In genomic region chr7:42338231-42339222, GRCh38 we compare ENCODE assay signal across 18 cellular contexts.
DNase-seq lines count a peak whose midpoint lies in the region; ATAC-seq and TF ChIP-seq lines count a peak whose summit lies in the region.
"Had no signal": no experiment of that assay in that cellular context is flagged by ENCODE, and none has a peak within 500 bp of the region (broad histone marks: within the 10 kb centered on the region; RNA-seq: fewer than 3 reads in every experiment).

No MANE protein-coding gene starts in this region.

- H3K9me3 Mint-ChIP-seq in endothelial cell (ENCODE audit: unreplicated experiment) (no peaks in the 10 kb centered on the region), nephron (peaks cover 4% of the 10 kb centered on the region)
- H3K9me3 Mint-ChIP-seq in activated T-helper 2 cell treated with anti-CD3 and anti-CD28 coated beads, Interferon-gamma antibody, Interleukin-2, Interleukin-4, amounts not matched to agents 10 μg/mL and 5 μg/mL and 100 μg/mL, durations not matched to agents 14 hours and 24 hours and 36 hours = no peaks in the 10 kb centered on the region
- H3K9me3 Mint-ChIP-seq: T-helper 1 cell treated with Interleukin-12 subunit alpha and Interleukin-12 subunit beta and Interleukin-4 antibody, amounts not matched to agents 30 μg/mL and 1 μg/mL, for 36 hours had no signal

- no peaks in the 10 kb centered on the region for H3K79me2 ChIP-seq in ACC112 (ENCODE audit: control insufficient read depth, insufficient read depth, low read length, unreplicated experiment)

- in situ Hi-C loops in KBM-7 (cut with MboI; ENCODE audit: low pct_unique_long_range_greater_than_20kb, low sequenced_read_pairs) = no loop called here

- no peaks in the 10 kb centered on the region for H3K27me3 Mint-ChIP-seq in endothelial cell (ENCODE audit: unreplicated experiment)
- H3K27me3 Mint-ChIP-seq in nephron (ENCODE audit: low read depth) = peaks cover 5% of the 10 kb centered on the region
- no peaks in the 10 kb centered on the region for H3K27me3 Mint-ChIP-seq in activated T-helper 2 cell treated with anti-CD3 and anti-CD28 coated beads, Interferon-gamma antibody, Interleukin-2, Interleukin-4, amounts not matched to agents 10 μg/mL and 5 μg/mL and 100 μg/mL, durations not matched to agents 14 hours and 24 hours and 36 hours (ENCODE audit: low read depth)

- intact Hi-C loops in right lobe of liver (cut with DNase I) = no loop called here
- intact Hi-C loops in activated T-helper 2 cell treated with anti-CD3 and anti-CD28 coated beads, Interferon-gamma antibody, Interleukin-2, Interleukin-4, amounts not matched to agents 10 μg/mL and 5 μg/mL and 100 μg/mL, durations not matched to agents 14 hours and 24 hours and 36 hours (cut with micrococcal nuclease) = no loop called here

- H3K36me3 Mint-ChIP-seq in endothelial cell (ENCODE audit: low read depth, unreplicated experiment) (no peaks in the 10 kb centered on the region), nephron (ENCODE audit: low read depth) (no peaks in the 10 kb centered on the region)
- H3K36me3 Mint-ChIP-seq in activated T-helper 2 cell treated with anti-CD3 and anti-CD28 coated beads, Interferon-gamma antibody, Interleukin-2, Interleukin-4, amounts not matched to agents 10 μg/mL and 5 μg/mL and 100 μg/mL, durations not matched to agents 14 hours and 24 hours and 36 hours (ENCODE audit: low read depth) = no peaks in the 10 kb centered on the region
- H3K36me3 Mint-ChIP-seq: naive B cell had no signal

- ATAC-seq in right lobe of liver = no peak

- peak overlapping the region; percentile 78 for H2AFZ ChIP-seq in ACC112 (ENCODE audit: low read length, unreplicated experiment)

- no peak for TF ChIP-seq CTCF in HFF-Myc (IDR thresholded peaks at IDR 0.05; ENCODE audit: low read depth, low read length, missing control alignments)
- no peak for TF ChIP-seq CTCF in endothelial cell (IDR thresholded peaks at IDR 0.05; ENCODE audit: unreplicated experiment)
- TF ChIP-seq CTCF in nephron (IDR thresholded peaks at IDR 0.05; ENCODE audit: unreplicated experiment in 3 of 3) = no peak
- no peak for TF ChIP-seq CTCF in right lobe of liver (IDR thresholded peaks at IDR 0.05)

- peak overlapping the region; percentile 44 for H3K27ac ChIP-seq in ACC112 (ENCODE audit: low read depth, low read length)
- H3K27ac ChIP-seq in right lobe of liver = no peak overlapping the region
- H3K27ac ChIP-seq in substantia nigra (ENCODE audit: low read depth, low read length, poor library complexity, severe bottlenecking) = no peak overlapping the region

- no peaks in the 10 kb centered on the region; the same call in 1 of the 2 replicates for H3K36me3 ChIP-seq in ACC112 (ENCODE audit: insufficient read depth, low read length)
- no peaks in the 10 kb centered on the region for H3K36me3 ChIP-seq in right lobe of liver
- H3K36me3 ChIP-seq: Peyer's patch had no signal

- DNase-seq in HFF-Myc (ENCODE audit: extremely low read depth, low read depth) (peak; percentile 82), endothelial cell (ENCODE audit: low spot score) (no peak), right lobe of liver (no peak), substantia nigra (lab: John Stamatoyannopoulos, UW) (no peak), KBM-7 (no peak)
- DNase-seq in activated T-helper 2 cell treated with anti-CD3 and anti-CD28 coated beads, Interferon-gamma antibody, Interleukin-2, Interleukin-4, amounts not matched to agents 10 μg/mL and 5 μg/mL and 100 μg/mL, durations not matched to agents 14 hours and 24 hours and 36 hours (ENCODE audit: low spot score) = no peak
- DNase-seq: activated CD4-positive, alpha-beta T cell treated with anti-CD3 and anti-CD28 coated beads for 48 hours; aorta; Calu3; kidney; naive B cell; NCI-H1048; NCI-H226; Peyer's patch; small intestine had no signal

- H3K4me3 Mint-ChIP-seq in endothelial cell (ENCODE audit: unreplicated experiment) (no peak overlapping the region), nephron (no peak overlapping the region)
- no peak overlapping the region for H3K4me3 Mint-ChIP-seq in activated T-helper 2 cell treated with anti-CD3 and anti-CD28 coated beads, Interferon-gamma antibody, Interleukin-2, Interleukin-4, amounts not matched to agents 10 μg/mL and 5 μg/mL and 100 μg/mL, durations not matched to agents 14 hours and 24 hours and 36 hours (ENCODE audit: low read depth)
- H3K4me3 Mint-ChIP-seq: naive B cell; T-helper 1 cell treated with Interleukin-12 subunit alpha and Interleukin-12 subunit beta and Interleukin-4 antibody, amounts not matched to agents 30 μg/mL and 1 μg/mL, for 36 hours had no signal

- H3K27ac Mint-ChIP-seq in endothelial cell (ENCODE audit: unreplicated experiment) = peak overlapping the region; percentile 83
- H3K27ac Mint-ChIP-seq in nephron = peak overlapping the region; percentile 59 to 90 (median 73)
- no peak overlapping the region for H3K27ac Mint-ChIP-seq in activated T-helper 2 cell treated with anti-CD3 and anti-CD28 coated beads, Interferon-gamma antibody, Interleukin-2, Interleukin-4, amounts not matched to agents 10 μg/mL and 5 μg/mL and 100 μg/mL, durations not matched to agents 14 hours and 24 hours and 36 hours
- H3K27ac Mint-ChIP-seq: naive B cell; T-helper 1 cell treated with Interleukin-12 subunit alpha and Interleukin-12 subunit beta and Interleukin-4 antibody, amounts not matched to agents 30 μg/mL and 1 μg/mL, for 36 hours had no signal

- H3K27me3 ChIP-seq in ACC112 (ENCODE audit: insufficient read depth, low read length) = no peaks in the 10 kb centered on the region
- H3K27me3 ChIP-seq in right lobe of liver = no peaks in the 10 kb centered on the region
- H3K27me3 ChIP-seq: Peyer's patch had no signal

- H3K4me1 ChIP-seq in ACC112 (ENCODE audit: control insufficient read depth, insufficient read depth, low read length, unreplicated experiment) = peaks cover 19% of the 10 kb centered on the region
- no peaks in the 10 kb centered on the region for H3K4me1 ChIP-seq in right lobe of liver
- H3K4me1 ChIP-seq: Peyer's patch had no signal

- H3K4me3 ChIP-seq in ACC112 (ENCODE audit: low read depth, low read length) = peak overlapping the region; percentile 68
- 0 out of 2 replicates have a peak overlapping the region, but pooled peaks have one; percentile 2 for H3K4me3 ChIP-seq in HFF-Myc (replicated peaks; ENCODE audit: low read depth, low read length)
- H3K4me3 ChIP-seq in right lobe of liver = no peak overlapping the region
- H3K4me3 ChIP-seq: Peyer's patch had no signal

- H3K4me1 Mint-ChIP-seq in endothelial cell (ENCODE audit: unreplicated experiment) = peaks cover 23% of the 10 kb centered on the region
- H3K4me1 Mint-ChIP-seq in nephron = peaks cover 35% of the 10 kb centered on the region
- H3K4me1 Mint-ChIP-seq in activated T-helper 2 cell treated with anti-CD3 and anti-CD28 coated beads, Interferon-gamma antibody, Interleukin-2, Interleukin-4, amounts not matched to agents 10 μg/mL and 5 μg/mL and 100 μg/mL, durations not matched to agents 14 hours and 24 hours and 36 hours (ENCODE audit: low read depth) = no peaks in the 10 kb centered on the region
- H3K4me1 Mint-ChIP-seq: naive B cell had no signal

- H3K9me3 ChIP-seq in right lobe of liver = no peaks in the 10 kb centered on the region
- H3K9me3 ChIP-seq: Peyer's patch had no signal

- WGBS in right lobe of liver (ENCODE audit: insufficient coverage, low coverage, low lambda C conversion rate, missing lambda C conversion rate) = 41% methylated on average over 6 of the region's 6 CpGs

- no peak for TF ChIP-seq POLR2A in right lobe of liver (IDR thresholded peaks at IDR 0.05)

Comparison
In these comparisons a context has a peak if more than half of its experiments do, and no peak if none do; other contexts are left out.
1. H3K4me3 ChIP-seq: peak in ACC112 (single experiment) and HFF-Myc (single experiment); none in right lobe of liver (0 of 3).